In genomic region chr2:32947484-32948143, GRCh38 we compare ENCODE assay signal across 8 cellular contexts. TPM values are rescaled to one million over a fixed set of nuclear protein-coding genes. Genes with fewer than 3 reads are reported as not detected.
DNase-seq lines count a peak whose midpoint lies in the region; ATAC-seq and TF ChIP-seq lines count a peak whose summit lies in the region.

No MANE protein-coding gene starts in this region.

- ATAC-seq in GM21619 (IDR thresholded peaks at IDR 0.05; ENCODE audit: unreplicated experiment) (peak; percentile 22), heart right ventricle (peak; percentile 20 to 55 (median 38)), psoas muscle (peak; percentile 28 to 55 (median 44))

- H3K27me3 Mint-ChIP-seq in activated naive CD4-positive, alpha-beta T cell treated with anti-CD3 and anti-CD28 coated beads for 36 hours (ENCODE audit: low read depth), result peaks cover 28% of the 10 kb centered on the region

- H3K9me3 Mint-ChIP-seq in activated naive CD4-positive, alpha-beta T cell treated with anti-CD3 and anti-CD28 coated beads for 36 hours, result no peaks in the 10 kb centered on the region

- 0 to 1% methylated on average over 68 to 75 of the region's 75 CpGs for WGBS in heart right ventricle, 2 donors
- WGBS in psoas muscle, 3 donors, result 3 to 4% (median 3%) methylated on average over 39 to 75 of the region's 75 CpGs

- H3K4me1 Mint-ChIP-seq in activated naive CD4-positive, alpha-beta T cell treated with anti-CD3 and anti-CD28 coated beads for 36 hours (ENCODE audit: low read depth), result no peaks in the 10 kb centered on the region

- H3K36me3 ChIP-seq in heart right ventricle (no peaks in the 10 kb centered on the region), psoas muscle (ENCODE audit: insufficient read depth in 1 of 2, low read depth in 1 of 2) (no peaks in the 10 kb centered on the region)

- DNase-seq in Daoy (ENCODE audit: low read depth) (peak; percentile 49), NCI-H1105 (lab: John Stamatoyannopoulos, UW) (peak; percentile 5), heart right ventricle (peak; percentile 35 to 47), psoas muscle (peak; percentile 26 to 61), CD1c-positive myeloid dendritic cell (ENCODE audit: extremely low spot score) (no peak), cerebellar cortex (ENCODE audit: low spot score) (no peak)
- DNase-seq in activated naive CD4-positive, alpha-beta T cell treated with anti-CD3 and anti-CD28 coated beads for 36 hours, result peak; percentile 30

- H3K27me3 ChIP-seq in heart right ventricle, result peaks cover 0 to 61% (median 0%) of the 10 kb centered on the region in 7 donors
- no peaks in the 10 kb centered on the region for H3K27me3 ChIP-seq in psoas muscle (ENCODE audit: insufficient read depth in 3 of 3, low read length in 2 of 3)

- H3K27ac ChIP-seq in heart right ventricle, result peak overlapping the region; percentile 79 to 94 (median 91)
- peak overlapping the region; percentile 82 for H3K27ac ChIP-seq in psoas muscle

- TF ChIP-seq CTCF in heart right ventricle (IDR thresholded peaks at IDR 0.05) (no peak), psoas muscle (IDR thresholded peaks at IDR 0.05) (no peak)

- peaks cover 0 to 42% (median 17%) of the 10 kb centered on the region in 9 donors for H3K4me1 ChIP-seq in heart right ventricle
- peaks cover 12% of the 10 kb centered on the region for H3K4me1 ChIP-seq in psoas muscle

- no peak overlapping the region for H3K27ac Mint-ChIP-seq in activated naive CD4-positive, alpha-beta T cell treated with anti-CD3 and anti-CD28 coated beads for 36 hours

- no peaks in the 10 kb centered on the region for H3K36me3 Mint-ChIP-seq in activated naive CD4-positive, alpha-beta T cell treated with anti-CD3 and anti-CD28 coated beads for 36 hours (ENCODE audit: low read depth)

- intact Hi-C loops in activated naive CD4-positive, alpha-beta T cell treated with anti-CD3 and anti-CD28 coated beads for 36 hours (cut with micrococcal nuclease), result loop anchor here (2.0 to 5.0 kb wide), 3 partner anchors 85 to 635 kb away; no protein-coding TSS in a partner anchor
- intact Hi-C loops in heart right ventricle (cut with DNase I) (loop anchor here (2.0 to 10.0 kb wide), 12 partner anchors 60 to 177 kb away; no protein-coding TSS in a partner anchor), psoas muscle (cut with DNase I) (loop anchor here (5.0 to 10.0 kb wide), 6 partner anchors 65 to 187 kb away; no protein-coding TSS in a partner anchor)

- H3K9me3 ChIP-seq in heart right ventricle (no peaks in the 10 kb centered on the region), psoas muscle (no peaks in the 10 kb centered on the region)

- H3K4me3 ChIP-seq in heart right ventricle, result peak overlapping the region; percentile 51 to 96 (median 73)
- peak overlapping the region; percentile 91 for H3K4me3 ChIP-seq in psoas muscle

- H3K4me3 Mint-ChIP-seq in activated naive CD4-positive, alpha-beta T cell treated with anti-CD3 and anti-CD28 coated beads for 36 hours, result peak overlapping the region; percentile 61

- CTCF ChIA-PET in activated naive CD4-positive, alpha-beta T cell treated with anti-CD3 and anti-CD28 coated beads for 36 hours (lab: Charles Lee), result interaction anchor here (0.6 kb wide), 1 partner anchor 158 kb away, joined by 3 read pairs; no protein-coding TSS in a partner anchor

RNA-seq across cellular contexts. Expression of gene LTBP1, which starts 0.9 kb away (rescaled TPM):
- total RNA-seq in Daoy (2014; rRNA removed; shearing (Covaris generic)), result 46.4 and 60.2 TPM in 2 replicates
- total RNA-seq in activated naive CD4-positive, alpha-beta T cell treated with anti-CD3 and anti-CD28 coated beads for 36 hours, result under 1 TPM; 0.10 to 0.14 TPM
- 100 to 1,000 TPM in 3 of 10 donors, 10 to 100 TPM in 7; 72.4 to 164 (median 90.3) TPM for total RNA-seq in heart right ventricle
- polyA plus RNA-seq in heart right ventricle, result 10 to 100 TPM; 22.4 to 34.6 TPM
- 10 to 100 TPM in 3 of 4 donors, 1 to 10 TPM in 1; 9.5 to 26.8 (median 15.4) TPM for total RNA-seq in psoas muscle
- polyA plus RNA-seq in psoas muscle, result 1 to 10 TPM; 5.9 to 7.4 (median 7.3) TPM

Comparison
In these comparisons a context has a peak if more than half of its experiments do, and no peak if none do; other contexts are left out.
1. DNase-seq: peak in Daoy (single experiment), NCI-H1105 (single experiment), activated naive CD4-positive, alpha-beta T cell treated with anti-CD3 and anti-CD28 coated beads for 36 hours (single experiment), heart right ventricle (2 of 2) and psoas muscle (2 of 2); none in CD1c-positive myeloid dendritic cell (single experiment) and cerebellar cortex (single experiment).
2. RNA of gene LTBP1, which starts 0.9 kb away (total RNA-seq): 72.4 to 164 TPM in heart right ventricle, 46.4 to 60.2 TPM in Daoy and 9.5 to 26.8 TPM in psoas muscle; 0.10 to 0.14 TPM in activated naive CD4-positive, alpha-beta T cell treated with anti-CD3 and anti-CD28 coated beads for 36 hours; every median in the first group is over 4 times any median in the second.
3. Peak in every context shown above with its lines, with median percentiles within 50 percentile points of each other: ATAC-seq.